Comparison of ENCODE assay signal across 1 cellular context in the genomic region with DNA sequence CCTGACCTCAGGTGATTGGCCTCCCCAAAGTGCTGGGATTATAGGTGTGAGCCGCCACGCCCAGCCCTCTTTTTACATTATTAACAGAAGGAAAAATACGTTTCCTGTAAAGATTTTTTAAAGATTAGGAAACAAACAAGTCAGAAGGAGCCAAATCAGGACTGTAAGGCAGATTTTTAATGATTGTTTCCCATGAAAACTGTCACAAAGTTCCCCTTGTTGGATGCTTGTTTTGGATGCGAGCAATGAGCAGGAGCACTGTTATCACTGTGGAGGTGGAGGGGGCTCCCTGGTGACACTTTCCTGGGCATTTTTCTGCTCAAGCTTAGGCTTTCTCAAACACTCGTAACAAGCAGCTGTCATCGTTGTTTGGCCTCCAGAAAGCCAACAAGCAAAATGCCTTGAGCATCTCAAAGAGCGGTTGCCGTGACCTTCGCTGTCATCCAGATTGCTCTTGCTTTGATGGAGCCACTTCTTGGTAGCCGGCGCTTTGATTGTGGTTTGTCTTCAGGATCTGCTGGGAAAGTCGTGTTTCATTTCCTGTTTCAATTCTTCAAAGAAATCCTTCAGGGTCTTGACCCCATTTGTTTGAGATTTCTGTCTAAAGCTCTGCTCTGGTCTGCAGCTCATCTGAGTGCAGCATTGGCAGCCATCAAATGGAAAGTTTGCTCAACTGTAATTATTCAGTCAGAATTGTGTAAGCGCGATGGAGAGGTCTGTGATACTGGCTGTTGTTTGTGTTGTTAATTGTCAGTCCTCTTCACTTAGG.
TF ChIP-seq lines count a peak whose summit lies in the region.

No MANE protein-coding gene starts in this region.

TF ChIP-seq in HepG2, 621 proteins besides CTCF, POLR2A, EP300 and RAD21 (continued from another document and continues in another):
- TF ChIP-seq BCL6 (CRISPR knock-in tag; IDR thresholded peaks at IDR 0.05), result peak; percentile 96
- no peak; the same call in 1 of the 2 replicates for TF ChIP-seq ZNF354B (CRISPR knock-in tag; IDR thresholded peaks at IDR 0.05)
- no peak for TF ChIP-seq SIN3A (IDR thresholded peaks at IDR 0.05; ENCODE audit: borderline replicate concordance, low read depth, low read length)
- TF ChIP-seq CBFB (CRISPR knock-in tag; IDR thresholded peaks at IDR 0.05), result peak; percentile 99
- no peak for TF ChIP-seq GRHL1 (CRISPR knock-in tag; conservative IDR thresholded peaks at IDR 0.05)
- TF ChIP-seq ZNF781 (CRISPR knock-in tag; IDR thresholded peaks at IDR 0.05; ENCODE audit: borderline replicate concordance, not compliant biosample characterization), result no peak
- no peak for TF ChIP-seq RBM22 (optimal IDR thresholded peaks at IDR 0.05; ENCODE audit: low read length)
- no peak for TF ChIP-seq ZSCAN30 (CRISPR knock-in tag; IDR thresholded peaks at IDR 0.05)
- TF ChIP-seq, protein P1, sequence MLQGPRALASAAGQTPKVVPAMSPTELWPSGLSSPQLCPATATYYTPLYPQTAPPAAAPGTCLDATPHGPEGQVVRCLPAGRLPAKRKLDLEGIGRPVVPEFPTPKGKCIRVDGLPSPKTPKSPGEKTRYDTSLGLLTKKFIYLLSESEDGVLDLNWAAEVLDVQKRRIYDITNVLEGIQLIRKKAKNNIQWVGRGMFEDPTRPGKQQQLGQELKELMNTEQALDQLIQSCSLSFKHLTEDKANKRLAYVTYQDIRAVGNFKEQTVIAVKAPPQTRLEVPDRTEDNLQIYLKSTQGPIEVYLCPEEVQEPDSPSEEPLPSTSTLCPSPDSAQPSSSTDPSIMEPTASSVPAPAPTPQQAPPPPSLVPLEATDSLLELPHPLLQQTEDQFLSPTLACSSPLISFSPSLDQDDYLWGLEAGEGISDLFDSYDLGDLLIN (CRISPR knock-in tag; IDR thresholded peaks at IDR 0.05; ENCODE audit: borderline replicate concordance), result no peak
- TF ChIP-seq ZNF792 (CRISPR knock-in tag; IDR thresholded peaks at IDR 0.05), result peak; percentile 54; the same call in 1 of the 2 replicates
- TF ChIP-seq MXD3 (CRISPR knock-in tag; IDR thresholded peaks at IDR 0.05), result no peak
- TF ChIP-seq EEA1 (CRISPR knock-in tag; IDR thresholded peaks at IDR 0.05; ENCODE audit: borderline replicate concordance), result no peak
- TF ChIP-seq, protein P2, sequence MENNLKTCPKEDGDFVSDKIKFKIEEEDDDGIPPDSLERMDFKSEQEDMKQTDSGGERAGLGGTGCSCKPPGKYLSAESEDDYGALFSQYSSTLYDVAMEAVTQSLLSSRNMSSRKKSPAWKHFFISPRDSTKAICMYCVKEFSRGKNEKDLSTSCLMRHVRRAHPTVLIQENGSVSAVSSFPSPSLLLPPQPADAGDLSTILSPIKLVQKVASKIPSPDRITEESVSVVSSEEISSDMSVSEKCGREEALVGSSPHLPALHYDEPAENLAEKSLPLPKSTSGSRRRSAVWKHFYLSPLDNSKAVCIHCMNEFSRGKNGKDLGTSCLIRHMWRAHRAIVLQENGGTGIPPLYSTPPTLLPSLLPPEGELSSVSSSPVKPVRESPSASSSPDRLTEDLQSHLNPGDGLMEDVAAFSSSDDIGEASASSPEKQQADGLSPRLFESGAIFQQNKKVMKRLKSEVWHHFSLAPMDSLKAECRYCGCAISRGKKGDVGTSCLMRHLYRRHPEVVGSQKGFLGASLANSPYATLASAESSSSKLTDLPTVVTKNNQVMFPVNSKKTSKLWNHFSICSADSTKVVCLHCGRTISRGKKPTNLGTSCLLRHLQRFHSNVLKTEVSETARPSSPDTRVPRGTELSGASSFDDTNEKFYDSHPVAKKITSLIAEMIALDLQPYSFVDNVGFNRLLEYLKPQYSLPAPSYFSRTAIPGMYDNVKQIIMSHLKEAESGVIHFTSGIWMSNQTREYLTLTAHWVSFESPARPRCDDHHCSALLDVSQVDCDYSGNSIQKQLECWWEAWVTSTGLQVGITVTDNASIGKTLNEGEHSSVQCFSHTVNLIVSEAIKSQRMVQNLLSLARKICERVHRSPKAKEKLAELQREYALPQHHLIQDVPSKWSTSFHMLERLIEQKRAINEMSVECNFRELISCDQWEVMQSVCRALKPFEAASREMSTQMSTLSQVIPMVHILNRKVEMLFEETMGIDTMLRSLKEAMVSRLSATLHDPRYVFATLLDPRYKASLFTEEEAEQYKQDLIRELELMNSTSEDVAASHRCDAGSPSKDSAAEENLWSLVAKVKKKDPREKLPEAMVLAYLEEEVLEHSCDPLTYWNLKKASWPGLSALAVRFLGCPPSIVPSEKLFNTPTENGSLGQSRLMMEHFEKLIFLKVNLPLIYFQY (CRISPR knock-in tag; IDR thresholded peaks at IDR 0.05; ENCODE audit: borderline replicate concordance), result no peak
- no peak for TF ChIP-seq ZNF772 (CRISPR knock-in tag; IDR thresholded peaks at IDR 0.05)
- TF ChIP-seq MIXL1 (CRISPR knock-in tag; IDR thresholded peaks at IDR 0.05), result 0 out of 2 replicates have a peak, but pooled peaks have one; percentile 18
- TF ChIP-seq ZNF343 (CRISPR knock-in tag; IDR thresholded peaks at IDR 0.05), result no peak
- TF ChIP-seq, protein P3, sequence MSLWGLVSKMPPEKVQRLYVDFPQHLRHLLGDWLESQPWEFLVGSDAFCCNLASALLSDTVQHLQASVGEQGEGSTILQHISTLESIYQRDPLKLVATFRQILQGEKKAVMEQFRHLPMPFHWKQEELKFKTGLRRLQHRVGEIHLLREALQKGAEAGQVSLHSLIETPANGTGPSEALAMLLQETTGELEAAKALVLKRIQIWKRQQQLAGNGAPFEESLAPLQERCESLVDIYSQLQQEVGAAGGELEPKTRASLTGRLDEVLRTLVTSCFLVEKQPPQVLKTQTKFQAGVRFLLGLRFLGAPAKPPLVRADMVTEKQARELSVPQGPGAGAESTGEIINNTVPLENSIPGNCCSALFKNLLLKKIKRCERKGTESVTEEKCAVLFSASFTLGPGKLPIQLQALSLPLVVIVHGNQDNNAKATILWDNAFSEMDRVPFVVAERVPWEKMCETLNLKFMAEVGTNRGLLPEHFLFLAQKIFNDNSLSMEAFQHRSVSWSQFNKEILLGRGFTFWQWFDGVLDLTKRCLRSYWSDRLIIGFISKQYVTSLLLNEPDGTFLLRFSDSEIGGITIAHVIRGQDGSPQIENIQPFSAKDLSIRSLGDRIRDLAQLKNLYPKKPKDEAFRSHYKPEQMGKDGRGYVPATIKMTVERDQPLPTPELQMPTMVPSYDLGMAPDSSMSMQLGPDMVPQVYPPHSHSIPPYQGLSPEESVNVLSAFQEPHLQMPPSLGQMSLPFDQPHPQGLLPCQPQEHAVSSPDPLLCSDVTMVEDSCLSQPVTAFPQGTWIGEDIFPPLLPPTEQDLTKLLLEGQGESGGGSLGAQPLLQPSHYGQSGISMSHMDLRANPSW (CRISPR knock-in tag; IDR thresholded peaks at IDR 0.05; ENCODE audit: borderline replicate concordance), result no peak
- TF ChIP-seq, protein P4, sequence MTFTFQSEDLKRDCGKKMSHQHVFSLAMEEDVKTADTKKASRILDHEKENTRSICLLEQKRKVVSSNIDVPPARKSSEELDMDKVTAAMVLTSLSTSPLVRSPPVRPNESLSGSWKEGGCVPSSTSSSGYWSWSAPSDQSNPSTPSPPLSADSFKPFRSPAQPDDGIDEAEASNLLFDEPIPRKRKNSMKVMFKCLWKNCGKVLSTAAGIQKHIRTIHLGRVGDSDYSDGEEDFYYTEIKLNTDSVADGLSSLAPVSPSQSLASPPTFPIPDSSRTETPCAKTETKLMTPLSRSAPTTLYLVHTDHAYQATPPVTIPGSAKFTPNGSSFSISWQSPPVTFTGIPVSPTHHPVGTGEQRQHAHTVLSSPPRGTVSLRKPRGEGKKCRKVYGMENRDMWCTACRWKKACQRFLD (CRISPR knock-in tag; IDR thresholded peaks at IDR 0.05; ENCODE audit: borderline replicate concordance), result no peak
- no peak for TF ChIP-seq ZSCAN12 (CRISPR knock-in tag; IDR thresholded peaks at IDR 0.05)
- TF ChIP-seq ZNF367 (CRISPR knock-in tag; IDR thresholded peaks at IDR 0.05; ENCODE audit: borderline replicate concordance), result no peak
- no peak for TF ChIP-seq ZBTB49 (CRISPR knock-in tag; IDR thresholded peaks at IDR 0.05; ENCODE audit: borderline replicate concordance)
- TF ChIP-seq ZNF143 (CRISPR knock-in tag; IDR thresholded peaks at IDR 0.05), result no peak; the same call in 1 of the 2 replicates
- TF ChIP-seq ZNF3 (CRISPR knock-in tag; IDR thresholded peaks at IDR 0.05), result no peak
- no peak for TF ChIP-seq E2F1 (CRISPR knock-in tag; IDR thresholded peaks at IDR 0.05)
- TF ChIP-seq PTBP1 (IDR thresholded peaks at IDR 0.05; ENCODE audit: low read depth, low read length, poor library complexity, severe bottlenecking), result no peak
- no peak for TF ChIP-seq ZNF441 (CRISPR knock-in tag; IDR thresholded peaks at IDR 0.05; ENCODE audit: borderline replicate concordance)
- no peak for TF ChIP-seq HNRNPLL (IDR thresholded peaks at IDR 0.05; ENCODE audit: low read depth, low read length, poor library complexity, severe bottlenecking)
- peak; percentile 99 for TF ChIP-seq HMG20A (CRISPR knock-in tag; IDR thresholded peaks at IDR 0.05; ENCODE audit: borderline replicate concordance)
- TF ChIP-seq HINFP (CRISPR knock-in tag; IDR thresholded peaks at IDR 0.05; ENCODE audit: low read depth), result no peak
- no peak for TF ChIP-seq ZNF282 (IDR thresholded peaks at IDR 0.05; ENCODE audit: partially characterized antibody)
- TF ChIP-seq, protein P5, sequence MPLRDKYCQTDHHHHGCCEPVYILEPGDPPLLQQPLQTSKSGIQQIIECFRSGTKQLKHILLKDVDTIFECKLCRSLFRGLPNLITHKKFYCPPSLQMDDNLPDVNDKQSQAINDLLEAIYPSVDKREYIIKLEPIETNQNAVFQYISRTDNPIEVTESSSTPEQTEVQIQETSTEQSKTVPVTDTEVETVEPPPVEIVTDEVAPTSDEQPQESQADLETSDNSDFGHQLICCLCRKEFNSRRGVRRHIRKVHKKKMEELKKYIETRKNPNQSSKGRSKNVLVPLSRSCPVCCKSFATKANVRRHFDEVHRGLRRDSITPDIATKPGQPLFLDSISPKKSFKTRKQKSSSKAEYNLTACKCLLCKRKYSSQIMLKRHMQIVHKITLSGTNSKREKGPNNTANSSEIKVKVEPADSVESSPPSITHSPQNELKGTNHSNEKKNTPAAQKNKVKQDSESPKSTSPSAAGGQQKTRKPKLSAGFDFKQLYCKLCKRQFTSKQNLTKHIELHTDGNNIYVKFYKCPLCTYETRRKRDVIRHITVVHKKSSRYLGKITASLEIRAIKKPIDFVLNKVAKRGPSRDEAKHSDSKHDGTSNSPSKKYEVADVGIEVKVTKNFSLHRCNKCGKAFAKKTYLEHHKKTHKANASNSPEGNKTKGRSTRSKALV (CRISPR knock-in tag; IDR thresholded peaks at IDR 0.05), result no peak
- no peak for TF ChIP-seq RNF2 (conservative IDR thresholded peaks at IDR 0.05; ENCODE audit: low read depth)
- TF ChIP-seq MTA1 (CRISPR knock-in tag; IDR thresholded peaks at IDR 0.05; ENCODE audit: borderline replicate concordance), result no peak
- TF ChIP-seq HCFC1 (IDR thresholded peaks at IDR 0.05; ENCODE audit: low read depth, low read length), result no peak
- no peak for TF ChIP-seq ZNF839 (CRISPR knock-in tag; IDR thresholded peaks at IDR 0.05; ENCODE audit: borderline replicate concordance)
- no peak for TF ChIP-seq ZNF703 (CRISPR knock-in tag; IDR thresholded peaks at IDR 0.05; ENCODE audit: borderline replicate concordance)
